Comparison of ENCODE assay signal across 24 cellular contexts in the genomic region with DNA sequence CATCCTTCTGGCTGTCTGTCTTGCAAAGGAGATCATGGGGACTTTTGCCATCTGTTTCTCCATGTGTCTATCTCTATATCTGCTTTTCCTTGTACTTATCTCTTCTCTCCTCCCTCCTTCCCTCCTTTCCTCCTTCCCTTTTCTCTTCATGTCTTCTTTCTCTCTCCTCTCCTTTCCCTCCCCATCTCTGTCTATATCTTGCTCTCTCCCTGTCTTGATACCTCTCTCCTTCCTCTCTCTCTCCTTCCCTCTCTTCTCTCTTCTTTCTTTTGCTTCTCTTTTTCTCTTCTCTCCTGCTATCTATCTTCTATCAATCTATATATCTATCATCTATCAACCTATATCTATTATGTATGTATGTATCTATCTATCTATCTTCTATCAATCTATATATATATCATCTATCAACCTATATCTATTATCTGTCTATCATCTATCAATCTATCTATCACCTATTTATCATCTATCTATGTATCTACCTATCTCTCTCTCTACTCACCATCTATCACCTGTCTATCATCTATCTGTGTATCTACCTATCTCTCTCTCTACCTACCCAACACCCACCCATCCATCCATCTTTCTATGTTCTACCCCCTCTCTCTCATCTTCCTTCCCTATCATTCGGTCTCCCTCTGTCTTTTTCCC. TPM values are rescaled to one million over a fixed set of nuclear protein-coding genes. Genes with fewer than 3 reads are reported as not detected.
"Had no signal": no experiment of that assay in that cellular context is flagged by ENCODE, and none has a peak within 500 bp of the region (broad histone marks: within the 10 kb centered on the region; RNA-seq: fewer than 3 reads in every experiment).

No MANE protein-coding gene starts in this region.

- H3K9me3 Mint-ChIP-seq: naive thymus-derived CD4-positive, alpha-beta T cell had no signal

- H3K36me3 ChIP-seq: gastrocnemius medialis, heart right ventricle, left lung, lower lobe of right lung had no signal

- H3K4me3 ChIP-seq: coronary artery, dorsolateral prefrontal cortex, esophagus muscularis mucosa, gastrocnemius medialis, heart right ventricle, left lung, lower lobe of right lung had no signal

- ATAC-seq: gastrocnemius medialis; heart right ventricle; left cardiac atrium; left lung; left ventricle myocardium superior; naive thymus-derived CD4-positive, alpha-beta T cell had no signal

- H3K27me3 ChIP-seq: dorsolateral prefrontal cortex, esophagus muscularis mucosa, gastrocnemius medialis had no signal

- H3K4me1 ChIP-seq: esophagus muscularis mucosa, gastrocnemius medialis, heart right ventricle, left lung, lower lobe of right lung had no signal

- FAIRE-seq: colon, endothelial cell of umbilical vein, islet of Langerhans, keratinocyte had no signal

- H3K27ac ChIP-seq: coronary artery, dorsolateral prefrontal cortex, esophagus muscularis mucosa, gastrocnemius medialis, heart right ventricle, left lung, lower lobe of right lung had no signal

- H3K9me3 ChIP-seq: esophagus muscularis mucosa, gastrocnemius medialis, heart right ventricle, left lung, lower lobe of right lung had no signal

- DNase-seq: dermis blood vessel endothelial cell; dorsolateral prefrontal cortex; effector CD4-positive, alpha-beta T cell; effector memory CD4-positive, alpha-beta T cell; foreskin melanocyte; gastrocnemius medialis; glutamatergic neuron; head of caudate nucleus; heart right ventricle; hippocampal formation; left cardiac atrium; left lung; left ventricle myocardium superior; lower lobe of right lung; mesenchymal stem cell; naive thymus-derived CD4-positive, alpha-beta T cell had no signal

- H3K36me3 Mint-ChIP-seq: mesothelial cell of epicardium had no signal

- H3K4me3 Mint-ChIP-seq: mesothelial cell of epicardium; naive thymus-derived CD4-positive, alpha-beta T cell had no signal

- H3K4me1 Mint-ChIP-seq: mesothelial cell of epicardium; naive thymus-derived CD4-positive, alpha-beta T cell had no signal

- H3K27ac Mint-ChIP-seq: mesothelial cell of epicardium had no signal

RNA-seq across cellular contexts. Expression of a gene that starts 27.5 kb away (rescaled TPM):
- total RNA-seq: endothelial cell of umbilical vein, lung microvascular endothelial cell had no signal
